Comparison of ENCODE assay signal across 33 cellular contexts in the genomic region with DNA sequence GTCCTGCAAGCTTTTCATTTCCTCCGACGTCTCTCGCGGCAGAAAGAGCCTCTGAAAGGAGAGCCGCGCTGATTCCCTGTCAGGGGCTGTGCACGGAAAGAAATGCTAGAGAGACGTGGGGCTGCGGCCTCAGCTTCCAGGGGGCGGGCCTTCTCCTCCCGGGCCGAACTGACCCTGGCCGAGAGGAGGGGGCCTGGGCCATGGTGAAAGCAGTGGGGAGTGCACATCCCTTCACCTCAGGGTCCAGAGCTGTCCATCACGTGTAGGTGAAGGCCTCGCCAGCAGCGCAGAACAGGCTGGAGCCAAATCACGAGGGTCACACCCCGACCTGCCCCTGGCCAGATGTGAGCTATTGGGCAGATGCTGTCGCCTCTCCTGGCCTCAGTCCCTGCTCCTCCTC.
"Had no signal": no experiment of that assay in that cellular context is flagged by ENCODE, and none has a peak within 500 bp of the region (broad histone marks: within the 10 kb centered on the region; RNA-seq: fewer than 3 reads in every experiment).

No MANE protein-coding gene starts in this region.

- H3K4me2 ChIP-seq: hepatocyte, smooth muscle cell had no signal

- H3K27ac ChIP-seq: breast epithelium, gastrocnemius medialis, hepatocyte, lower lobe of right lung, parathyroid adenoma, stomach, thyroid gland, upper lobe of left lung, vagina had no signal

- DNase-seq: activated B cell treated with CpG ODN at 0.5 μM for 24 hours; activated CD4-positive, alpha-beta T cell treated with anti-CD3 and anti-CD28 coated beads, Interleukin-2, amount 50 U/mL, for 1 hour; activated CD8-positive, alpha-beta T cell treated with anti-CD3 and anti-CD28 coated beads for 36 hours; activated gamma-delta T cell treated with Interleukin-2 at 50 U/mL for 16 hours; activated naive CD8-positive, alpha-beta T cell treated with anti-CD3 and anti-CD28 coated beads, Interleukin-2, amount 50 U/mL, for 24 hours; activated T-cell treated with anti-CD3 and anti-CD28 coated beads, Interleukin-2, amount 50 U/mL, for 4 hours; amygdala; dermis blood vessel endothelial cell; effector CD4-positive, alpha-beta T cell; gastrocnemius medialis; glutamatergic neuron; immature natural killer cell; mesenchymal stem cell; nucleus accumbens; stimulated activated CD4-positive, alpha-beta T cell treated with anti-CD3 and anti-CD28 coated beads, Interleukin-15, amount 100 ng/mL, for 24 hours; stimulated activated CD4-positive, alpha-beta T cell treated with anti-CD3 and anti-CD28 coated beads, Interleukin-2, amount 100 ng/mL, for 24 hours; stimulated activated naive B cell treated with anti-CD40 and anti-IgM and Interleukin-4, amounts not matched to agents 10 μg/mL and 1 μg/mL and 100 μg/mL, for 72 hours; stomach; T-cell; thyroid gland; upper lobe of left lung had no signal

- H3K9me3 Mint-ChIP-seq: activated B cell treated with CpG ODN at 0.5 μM for 24 hours; activated CD8-positive, alpha-beta T cell treated with anti-CD3 and anti-CD28 coated beads for 36 hours; activated naive CD4-positive, alpha-beta T cell treated with anti-CD3 and anti-CD28 coated beads, Interleukin-2, amount 50 U/mL, for 24 hours; activated naive CD8-positive, alpha-beta T cell treated with anti-CD3 and anti-CD28 coated beads, Interleukin-2, amount 50 U/mL, for 24 hours; activated T-cell treated with anti-CD3 and anti-CD28 coated beads, Interleukin-2, amount 50 U/mL, for 4 hours; activated T-helper 17 cell treated with anti-CD3 and anti-CD28 coated beads, Interleukin-2, amount 50 U/mL, for 72 hours; central memory CD8-positive, alpha-beta T cell; natural killer cell treated with Interleukin-12 subunit alpha and Interleukin-12 subunit beta and Interleukin-15 and Interleukin-18, amount 100 ng/mL, for 72 hours; T-cell; T-helper 2 cell treated with Interferon-gamma antibody and Interleukin-4, amounts not matched to agents 5 μg/mL and 100 μg/mL, for 36 hours had no signal

- H3K27me3 ChIP-seq: gastrocnemius medialis, hepatocyte, thyroid gland, upper lobe of left lung, vagina had no signal

- H3K36me3 ChIP-seq: breast epithelium, gastrocnemius medialis, lower lobe of right lung, stomach, thyroid gland, upper lobe of left lung, vagina had no signal

- ATAC-seq: activated CD8-positive, alpha-beta T cell treated with anti-CD3 and anti-CD28 coated beads for 36 hours; activated naive CD8-positive, alpha-beta T cell treated with anti-CD3 and anti-CD28 coated beads, Interleukin-2, amount 50 U/mL, for 24 hours; activated T-cell treated with anti-CD3 and anti-CD28 coated beads, Interleukin-2, amount 50 U/mL, for 4 hours; activated T-helper 17 cell treated with anti-CD3 and anti-CD28 coated beads, Interleukin-2, amount 50 U/mL, for 72 hours; gastrocnemius medialis; left lobe of liver; lower lobe of right lung; stimulated activated naive B cell treated with anti-CD40 and anti-IgM and Interleukin-4, amounts not matched to agents 10 μg/mL and 1 μg/mL and 100 μg/mL, for 72 hours; T-cell had no signal

- H3K36me3 Mint-ChIP-seq: activated naive CD4-positive, alpha-beta T cell treated with anti-CD3 and anti-CD28 coated beads, Interleukin-2, amount 50 U/mL, for 24 hours; immature natural killer cell; natural killer cell treated with Interleukin-12 subunit alpha and Interleukin-12 subunit beta and Interleukin-15 and Interleukin-18, amount 100 ng/mL, for 72 hours; stimulated activated naive B cell treated with anti-CD40 and anti-IgM and Interleukin-4, amounts not matched to agents 10 μg/mL and 1 μg/mL and 100 μg/mL, for 72 hours; T-cell had no signal

- H2AFZ ChIP-seq: hepatocyte, parathyroid adenoma had no signal

- H3K27ac Mint-ChIP-seq: activated B cell treated with CpG ODN at 0.5 μM for 24 hours; activated CD8-positive, alpha-beta T cell treated with anti-CD3 and anti-CD28 coated beads for 36 hours; activated naive CD4-positive, alpha-beta T cell treated with anti-CD3 and anti-CD28 coated beads, Interleukin-2, amount 50 U/mL, for 24 hours; activated naive CD8-positive, alpha-beta T cell treated with anti-CD3 and anti-CD28 coated beads, Interleukin-2, amount 50 U/mL, for 24 hours; activated T-helper 17 cell treated with anti-CD3 and anti-CD28 coated beads, Interleukin-2, amount 50 U/mL, for 72 hours; immature natural killer cell; natural killer cell treated with Interleukin-12 subunit alpha and Interleukin-12 subunit beta and Interleukin-15 and Interleukin-18, amount 100 ng/mL, for 72 hours; stimulated activated naive B cell treated with anti-CD40 and anti-IgM and Interleukin-4, amounts not matched to agents 10 μg/mL and 1 μg/mL and 100 μg/mL, for 72 hours; T-cell; T-helper 2 cell treated with Interferon-gamma antibody and Interleukin-4, amounts not matched to agents 5 μg/mL and 100 μg/mL, for 36 hours had no signal

- H3K4me1 ChIP-seq: breast epithelium, gastrocnemius medialis, lower lobe of right lung, parathyroid adenoma, stomach, thyroid gland, upper lobe of left lung, vagina had no signal

- H3K79me2 ChIP-seq: hepatocyte, parathyroid adenoma had no signal

- H3K4me1 Mint-ChIP-seq: activated B cell treated with CpG ODN at 0.5 μM for 24 hours; activated naive CD4-positive, alpha-beta T cell treated with anti-CD3 and anti-CD28 coated beads, Interleukin-2, amount 50 U/mL, for 24 hours; activated naive CD8-positive, alpha-beta T cell treated with anti-CD3 and anti-CD28 coated beads, Interleukin-2, amount 50 U/mL, for 24 hours; activated T-helper 17 cell treated with anti-CD3 and anti-CD28 coated beads, Interleukin-2, amount 50 U/mL, for 72 hours; central memory CD8-positive, alpha-beta T cell; immature natural killer cell; stimulated activated naive B cell treated with anti-CD40 and anti-IgM and Interleukin-4, amounts not matched to agents 10 μg/mL and 1 μg/mL and 100 μg/mL, for 72 hours; T-cell had no signal

- H3K27me3 Mint-ChIP-seq: activated B cell treated with CpG ODN at 0.5 μM for 24 hours; activated naive CD4-positive, alpha-beta T cell treated with anti-CD3 and anti-CD28 coated beads, Interleukin-2, amount 50 U/mL, for 24 hours; activated naive CD8-positive, alpha-beta T cell treated with anti-CD3 and anti-CD28 coated beads, Interleukin-2, amount 50 U/mL, for 24 hours; natural killer cell treated with Interleukin-12 subunit alpha and Interleukin-12 subunit beta and Interleukin-15 and Interleukin-18, amount 100 ng/mL, for 72 hours; stimulated activated naive B cell treated with anti-CD40 and anti-IgM and Interleukin-4, amounts not matched to agents 10 μg/mL and 1 μg/mL and 100 μg/mL, for 72 hours had no signal

- H3K4me3 ChIP-seq: breast epithelium, gastrocnemius medialis, hepatocyte, lower lobe of right lung, smooth muscle cell, stomach, thyroid gland, upper lobe of left lung, vagina had no signal

- H3K4me3 Mint-ChIP-seq: activated B cell treated with CpG ODN at 0.5 μM for 24 hours; activated CD8-positive, alpha-beta T cell treated with anti-CD3 and anti-CD28 coated beads for 36 hours; activated naive CD4-positive, alpha-beta T cell treated with anti-CD3 and anti-CD28 coated beads, Interleukin-2, amount 50 U/mL, for 24 hours; activated naive CD8-positive, alpha-beta T cell treated with anti-CD3 and anti-CD28 coated beads, Interleukin-2, amount 50 U/mL, for 24 hours; activated T-cell treated with anti-CD3 and anti-CD28 coated beads, Interleukin-2, amount 50 U/mL, for 4 hours; activated T-helper 17 cell treated with anti-CD3 and anti-CD28 coated beads, Interleukin-2, amount 50 U/mL, for 72 hours; central memory CD8-positive, alpha-beta T cell; immature natural killer cell; natural killer cell treated with Interleukin-12 subunit alpha and Interleukin-12 subunit beta and Interleukin-15 and Interleukin-18, amount 100 ng/mL, for 72 hours; stimulated activated naive B cell treated with anti-CD40 and anti-IgM and Interleukin-4, amounts not matched to agents 10 μg/mL and 1 μg/mL and 100 μg/mL, for 72 hours; T-cell; T-helper 2 cell treated with Interferon-gamma antibody and Interleukin-4, amounts not matched to agents 5 μg/mL and 100 μg/mL, for 36 hours had no signal
